Comparison of ENCODE assay signal across 8 cellular contexts in genomic region chr14:91113829-91114078, GRCh38.
A peak's percentile ranks its signal among the peaks of the same experiment; 100 is the strongest.
DNase-seq lines count a peak whose midpoint lies in the region; ATAC-seq and TF ChIP-seq lines count a peak whose summit lies in the region.

TSS of gene DGLUCY (plus strand) at chr14:91114073. CDS start at chr14:91160295, 46,222 bp downstream.

- H3K36me3 Mint-ChIP-seq in central memory CD8-positive, alpha-beta T cell (ENCODE audit: insufficient read depth) = peaks cover 9% of the 10 kb centered on the region

- TF ChIP-seq POLR2A in GM18505 (IDR thresholded peaks at IDR 0.05; ENCODE audit: borderline replicate concordance, extremely low read depth, insufficient read depth, insufficient read length) = no peak

- H2AFZ ChIP-seq in OCI-LY1 (ENCODE audit: low read length) = peak within 1 kb of the TSS; percentile 2; the same call in 1 of the 2 replicates

- H3K27me3 ChIP-seq in OCI-LY1 (ENCODE audit: insufficient read depth, low read length) = no peaks in the 10 kb centered on the region

- H3K9me3 Mint-ChIP-seq in central memory CD8-positive, alpha-beta T cell = no peaks in the 10 kb centered on the region

- peaks cover 69% of the 10 kb centered on the region for H3K4me1 Mint-ChIP-seq in central memory CD8-positive, alpha-beta T cell

- in situ Hi-C loops in GM13976 (cut with MboI; ENCODE audit: low sequenced_read_pairs, unreplicated experiment) = no loop called here

- TF ChIP-seq CTCF in GM13976 (IDR thresholded peaks at IDR 0.05; ENCODE audit: borderline replicate concordance, control extremely low read depth, extremely low read depth, insufficient read depth, missing control alignments) (no peak), OCI-LY1 (IDR thresholded peaks at IDR 0.05; ENCODE audit: low read length) (no peak)

- peak within 1 kb of the TSS; percentile 77 for H3K4me3 ChIP-seq in OCI-LY1 (ENCODE audit: low read depth, low read length, poor library complexity, severe bottlenecking)

- peaks cover 48% of the 10 kb centered on the region for H3K4me1 ChIP-seq in OCI-LY1 (ENCODE audit: insufficient read depth, low read length, severe bottlenecking)

- no peaks in the 10 kb centered on the region for H3K9me2 ChIP-seq in OCI-LY1 (ENCODE audit: low read depth, low read length)

- ATAC-seq in HG02981 (IDR thresholded peaks at IDR 0.05; ENCODE audit: unreplicated experiment) = peak; percentile 72
- ATAC-seq in central memory CD8-positive, alpha-beta T cell (replicated peaks; ENCODE audit: extremely low read depth, poor library complexity, severe bottlenecking) = peak; percentile 83
- ATAC-seq in GM18505 (IDR thresholded peaks at IDR 0.05; ENCODE audit: unreplicated experiment) = no peak

- H3K27me3 Mint-ChIP-seq in central memory CD8-positive, alpha-beta T cell = no peaks in the 10 kb centered on the region

- H3F3A ChIP-seq in OCI-LY1 (ENCODE audit: insufficient read depth, low read length) = no peaks in the 10 kb centered on the region

- H3K4me2 ChIP-seq in OCI-LY1 (ENCODE audit: low read length) = peak within 1 kb of the TSS; percentile 88

- peak within 1 kb of the TSS; percentile 90 for H3K9ac ChIP-seq in OCI-LY1 (ENCODE audit: low read length)

- H3K79me2 ChIP-seq in OCI-LY1 (ENCODE audit: insufficient read depth, low read length) = peaks cover 20% of the 10 kb centered on the region

- peak within 1 kb of the TSS; percentile 88 for H3K27ac ChIP-seq in OCI-LY1 (ENCODE audit: low read depth, low read length, poor library complexity, severe bottlenecking)

- H3K4me3 Mint-ChIP-seq in central memory CD8-positive, alpha-beta T cell = peak within 1 kb of the TSS; percentile 79

- H3K27ac Mint-ChIP-seq in central memory CD8-positive, alpha-beta T cell (ENCODE audit: low read depth) = peak within 1 kb of the TSS; percentile 92

- H3K36me3 ChIP-seq in OCI-LY1 (ENCODE audit: insufficient read depth, low read length) = peaks cover 22% of the 10 kb centered on the region

- H4K20me1 ChIP-seq in OCI-LY1 (ENCODE audit: insufficient read depth, low read length) = no peaks in the 10 kb centered on the region

- DNase-seq in 8988T = peak; percentile 79
- peak; percentile 80 for DNase-seq in GM13976 (ENCODE audit: low spot score)
- no peak for DNase-seq in central memory CD8-positive, alpha-beta T cell (ENCODE audit: low spot score in 2 of 2)
- DNase-seq in kidney tubule cell (ENCODE audit: low spot score) = peak; percentile 80
- peak in 2 of 3 experiments; percentile 35 to 65 for DNase-seq in stimulated activated CD4-positive, alpha-beta T cell treated with anti-CD3 and anti-CD28 coated beads, TNF-alpha, amount 100 ng/mL, for 24 hours (ENCODE audit: low read depth in 3 of 3)

- H3K9me3 ChIP-seq in OCI-LY1 (ENCODE audit: low read length) = no peaks in the 10 kb centered on the region

Comparison
In these comparisons a context has a peak if more than half of its experiments do, and no peak if none do; other contexts are left out.
1. DNase-seq: peak in 8988T (single experiment), GM13976 (single experiment), kidney tubule cell (single experiment) and stimulated activated CD4-positive, alpha-beta T cell treated with anti-CD3 and anti-CD28 coated beads, TNF-alpha, amount 100 ng/mL, for 24 hours (2 of 3); none in central memory CD8-positive, alpha-beta T cell (0 of 2).